In the genomic region with DNA sequence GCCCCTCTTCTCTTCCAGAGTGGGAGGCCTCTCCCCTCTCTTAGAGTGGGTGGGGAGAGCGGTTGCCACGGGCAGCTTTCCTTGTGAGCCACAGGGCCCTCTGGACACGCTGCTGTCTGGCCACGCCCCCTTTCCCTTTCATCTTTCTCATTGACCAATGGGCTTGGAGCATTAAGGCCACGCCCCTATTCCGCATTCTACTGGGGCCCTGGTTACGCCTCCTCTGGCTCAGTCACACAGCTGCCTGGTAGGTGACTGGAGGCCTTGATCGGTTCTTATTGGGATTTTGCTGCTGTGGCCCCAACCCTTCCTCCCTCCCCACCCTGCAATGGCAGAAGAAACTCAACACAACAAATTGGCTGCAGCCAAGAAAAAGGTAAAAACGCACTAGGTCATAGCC, we compare ENCODE assay signal across 1 cellular context. TPM values are rescaled to one million over a fixed set of nuclear protein-coding genes. Genes with fewer than 3 reads are reported as not detected.
"Had no signal": no experiment of that assay in that cellular context is flagged by ENCODE, and none has a peak within 500 bp of the region (broad histone marks: within the 10 kb centered on the region; RNA-seq: fewer than 3 reads in every experiment).

A gene with protein sequence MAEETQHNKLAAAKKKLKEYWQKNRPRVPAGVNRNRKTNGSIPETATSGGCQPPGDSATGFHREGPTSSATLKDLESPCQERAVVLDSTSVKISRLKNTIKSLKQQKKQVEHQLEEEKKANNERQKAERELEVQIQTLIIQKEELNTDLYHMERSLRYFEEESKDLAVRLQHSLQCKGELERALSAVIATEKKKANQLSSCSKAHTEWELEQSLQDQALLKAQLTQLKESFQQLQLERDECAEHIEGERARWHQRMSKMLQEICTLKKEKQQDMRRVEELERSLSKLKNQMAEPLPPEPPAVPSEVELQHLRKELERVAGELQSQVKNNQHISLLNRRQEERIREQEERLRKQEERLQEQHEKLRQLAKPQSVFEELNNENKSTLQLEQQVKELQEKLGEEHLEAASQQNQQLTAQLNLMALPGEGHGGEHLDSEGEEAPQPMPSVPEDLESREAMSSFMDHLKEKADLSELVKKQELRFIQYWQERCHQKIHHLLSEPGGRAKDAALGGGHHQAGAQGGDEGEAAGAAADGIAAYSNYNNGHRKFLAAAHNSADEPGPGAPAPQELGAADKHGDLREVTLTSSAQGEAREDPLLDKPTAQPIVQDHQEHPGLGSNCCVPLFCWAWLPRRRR (plus strand): TSS at position 301 of the 400 bp plus-strand sequence. CDS start 28 bp downstream, at position 329.

RNA-seq across cellular contexts. Expression of the gene that starts here (rescaled TPM):
- total RNA-seq: M059J had no signal
